In the genomic region with DNA sequence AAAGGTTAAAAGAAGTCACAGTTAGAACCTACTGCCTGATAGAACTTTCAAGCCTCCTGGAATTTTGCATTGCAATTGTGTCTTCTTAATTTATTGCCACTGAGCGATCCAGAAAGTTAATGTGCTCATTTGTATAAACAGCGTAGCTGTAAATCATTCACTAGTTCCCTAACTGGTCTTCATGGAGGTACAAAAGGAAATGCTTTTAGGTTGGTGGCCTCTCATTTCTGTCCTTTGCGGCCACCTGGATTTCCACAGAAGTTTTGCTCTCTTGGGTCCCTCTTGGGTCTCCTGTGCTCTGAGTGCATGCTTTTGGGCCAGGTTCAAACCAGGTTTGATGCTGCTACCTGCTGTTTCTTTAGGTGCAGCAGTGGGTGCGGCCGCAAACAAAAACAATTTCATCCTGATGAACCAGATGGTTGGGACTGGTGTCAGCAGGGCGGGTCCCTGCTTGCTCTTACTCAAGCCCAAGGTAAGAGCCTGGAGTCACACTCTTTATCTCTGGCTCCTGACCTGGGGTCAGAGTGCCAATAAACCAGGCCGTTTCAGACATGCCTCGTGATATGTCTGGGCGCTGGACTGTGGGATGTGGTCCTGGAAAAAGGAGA, we compare ENCODE assay signal across 17 cellular contexts.
DNase-seq lines count a peak whose midpoint lies in the region; ATAC-seq, FAIRE-seq and TF ChIP-seq lines count a peak whose summit lies in the region.
"Had no signal": no experiment of that assay in that cellular context is flagged by ENCODE, and none has a peak within 500 bp of the region (broad histone marks: within the 10 kb centered on the region; RNA-seq: fewer than 3 reads in every experiment).

No MANE protein-coding gene starts in this region.

- CTCF ChIA-PET in activated CD4-positive, alpha-beta memory T cell treated with anti-CD3 and anti-CD28 coated beads for 36 hours (lab: Charles Lee) = no interaction called here

- no peaks in the 10 kb centered on the region for H3K9me3 ChIP-seq in esophagus squamous epithelium
- H3K9me3 ChIP-seq: left lung had no signal

- in situ Hi-C loops in Caki2 (cut with HindIII; ENCODE audit: low pct_unique_long_range_greater_than_20kb, low sequenced_read_pairs) = no loop called here

- WGBS in esophagus squamous epithelium, 2 donors = 33 to 47% methylated on average over 7 to 8 of the region's 9 CpGs

- H3K27me3 ChIP-seq in esophagus squamous epithelium = no peaks in the 10 kb centered on the region
- H3K27me3 ChIP-seq: left lung had no signal

- H3K27me3 Mint-ChIP-seq in nephron progenitor cell (ENCODE audit: low read depth, poor library complexity) = peaks cover 2% of the 10 kb centered on the region
- H3K27me3 Mint-ChIP-seq in activated CD4-positive, alpha-beta memory T cell treated with anti-CD3 and anti-CD28 coated beads for 36 hours = no peaks in the 10 kb centered on the region

- H3K4me3 Mint-ChIP-seq in nephron progenitor cell = peak overlapping the region; percentile 36
- no peak overlapping the region for H3K4me3 Mint-ChIP-seq in activated CD4-positive, alpha-beta memory T cell treated with anti-CD3 and anti-CD28 coated beads for 36 hours
- H3K4me3 Mint-ChIP-seq: activated naive CD8-positive, alpha-beta T cell treated with anti-CD3 and anti-CD28 coated beads, Interleukin-2, amount 10 ng/mL, durations not matched to agents 7 days and 5 days had no signal

- H3K27ac ChIP-seq in esophagus squamous epithelium = peak overlapping the region; percentile 64 to 89 (median 85)
- H3K27ac ChIP-seq: left lung had no signal

- no peak for ATAC-seq in GM21390 (IDR thresholded peaks at IDR 0.05; ENCODE audit: unreplicated experiment)
- ATAC-seq: left lung had no signal

- FAIRE-seq in frontal cortex (lab: Jason Lieb, UNC) = no peak

- TF ChIP-seq CTCF in esophagus squamous epithelium (IDR thresholded peaks at IDR 0.05) = peak in 1 of 6 experiments; percentile 19
- no peak for TF ChIP-seq CTCF in nephron progenitor cell (IDR thresholded peaks at IDR 0.05)

- peaks cover 0 to 47% (median 13%) of the 10 kb centered on the region in 3 donors for H3K4me1 ChIP-seq in esophagus squamous epithelium

- peaks cover 4% of the 10 kb centered on the region for H3K36me3 Mint-ChIP-seq in nephron progenitor cell (ENCODE audit: low read depth)
- no peaks in the 10 kb centered on the region for H3K36me3 Mint-ChIP-seq in activated CD4-positive, alpha-beta memory T cell treated with anti-CD3 and anti-CD28 coated beads for 36 hours
- H3K36me3 Mint-ChIP-seq: activated naive CD8-positive, alpha-beta T cell treated with anti-CD3 and anti-CD28 coated beads, Interleukin-2, amount 10 ng/mL, durations not matched to agents 7 days and 5 days had no signal

- no peak overlapping the region for H3K4me3 ChIP-seq in esophagus squamous epithelium
- H3K4me3 ChIP-seq: left lung had no signal

- no peak for TF ChIP-seq POLR2A in esophagus squamous epithelium (IDR thresholded peaks at IDR 0.05)

- H3K36me3 ChIP-seq in esophagus squamous epithelium = no peaks in the 10 kb centered on the region
- H3K36me3 ChIP-seq: left lung had no signal

- peaks cover 55% of the 10 kb centered on the region for H3K4me1 Mint-ChIP-seq in nephron progenitor cell
- no peaks in the 10 kb centered on the region for H3K4me1 Mint-ChIP-seq in activated CD4-positive, alpha-beta memory T cell treated with anti-CD3 and anti-CD28 coated beads for 36 hours (ENCODE audit: low read depth)
- H3K4me1 Mint-ChIP-seq: activated naive CD8-positive, alpha-beta T cell treated with anti-CD3 and anti-CD28 coated beads, Interleukin-2, amount 10 ng/mL, durations not matched to agents 7 days and 5 days had no signal

- H3K9me3 Mint-ChIP-seq in nephron progenitor cell = peaks cover 34% of the 10 kb centered on the region
- H3K9me3 Mint-ChIP-seq in activated CD4-positive, alpha-beta memory T cell treated with anti-CD3 and anti-CD28 coated beads for 36 hours = no peaks in the 10 kb centered on the region

- intact Hi-C loops in esophagus squamous epithelium (cut with DNase I) = no loop called here
- intact Hi-C loops in activated CD4-positive, alpha-beta memory T cell treated with anti-CD3 and anti-CD28 coated beads for 36 hours (cut with micrococcal nuclease) = no loop called here

- POLR2A ChIA-PET in activated CD4-positive, alpha-beta memory T cell treated with anti-CD3 and anti-CD28 coated beads for 36 hours (lab: Charles Lee) = no interaction called here

- peak overlapping the region; percentile 90 for H3K27ac Mint-ChIP-seq in nephron progenitor cell
- H3K27ac Mint-ChIP-seq in activated CD4-positive, alpha-beta memory T cell treated with anti-CD3 and anti-CD28 coated beads for 36 hours = no peak overlapping the region
- H3K27ac Mint-ChIP-seq: activated naive CD8-positive, alpha-beta T cell treated with anti-CD3 and anti-CD28 coated beads, Interleukin-2, amount 10 ng/mL, durations not matched to agents 7 days and 5 days had no signal

- DNase-seq in Caki2 (ENCODE audit: low read depth) = peak; percentile 93
- DNase-seq in NCI-H526 treated with DMSO at 0.1 percent for 48 hours (lab: John Stamatoyannopoulos, UW) = peak; percentile 70
- no peak for DNase-seq in esophagus squamous epithelium (lab: John Stamatoyannopoulos, UW)
- peak; percentile 13 for DNase-seq in nephron progenitor cell
- DNase-seq in activated CD4-positive, alpha-beta memory T cell treated with anti-CD3 and anti-CD28 coated beads for 36 hours = no peak
- no peak for DNase-seq in SIG-M5 treated with dmso at 0.1 percent for 504 hours (lab: John Stamatoyannopoulos, UW; ENCODE audit: unreplicated experiment)
- DNase-seq in frontal cortex (ENCODE audit: low spot score in 2 of 2) = no peak
- DNase-seq: activated CD4-positive, alpha-beta T cell treated with anti-CD3 and anti-CD28 coated beads for 48 hours; activated naive CD8-positive, alpha-beta T cell treated with anti-CD3 and anti-CD28 coated beads, Interleukin-2, amount 10 ng/mL, durations not matched to agents 7 days and 5 days; caudate nucleus; DMS53; left lung; NCI-H1694 treated with DMSO at 0.1 percent for 48 hours; NCI-H82; SHP77; stimulated activated naive CD4-positive, alpha-beta T cell treated with Interleukin-2 at 50 U/mL for 16 hours had no signal

Comparison
In these comparisons a context has a peak if more than half of its experiments do, and no peak if none do; other contexts are left out.
1. DNase-seq: peak in Caki2 (single experiment), NCI-H526 treated with DMSO at 0.1 percent for 48 hours (single experiment) and nephron progenitor cell (single experiment); none in esophagus squamous epithelium (single experiment), activated CD4-positive, alpha-beta memory T cell treated with anti-CD3 and anti-CD28 coated beads for 36 hours (single experiment), SIG-M5 treated with dmso at 0.1 percent for 504 hours (single experiment) and frontal cortex (0 of 2).